ENCODE assay signal across 1 cellular context in genomic region chr16:81483970-81484595, GRCh38.
TF ChIP-seq lines count a peak whose summit lies in the region.

No MANE protein-coding gene starts in this region.

TF ChIP-seq in HCT116, 20 proteins besides CTCF, POLR2A, EP300 and RAD21 (continued from another document):
- TF ChIP-seq MAX (IDR thresholded peaks at IDR 0.05) (no peak), FOSL1 (IDR thresholded peaks at IDR 0.05; ENCODE audit: low read depth) (no peak), EGR1 (IDR thresholded peaks at IDR 0.05; ENCODE audit: low read depth) (no peak), ZNF274 (IDR thresholded peaks at IDR 0.05; ENCODE audit: low read depth, low read length) (no peak), REST (IDR thresholded peaks at IDR 0.05; ENCODE audit: low read depth) (no peak), POLR2AphosphoS5 (IDR thresholded peaks at IDR 0.05; ENCODE audit: low read depth, low read length) (no peak), JUND (IDR thresholded peaks at IDR 0.05) (no peak), SP1 (IDR thresholded peaks at IDR 0.05; ENCODE audit: low read depth) (no peak)
- TF ChIP-seq, protein P1, sequence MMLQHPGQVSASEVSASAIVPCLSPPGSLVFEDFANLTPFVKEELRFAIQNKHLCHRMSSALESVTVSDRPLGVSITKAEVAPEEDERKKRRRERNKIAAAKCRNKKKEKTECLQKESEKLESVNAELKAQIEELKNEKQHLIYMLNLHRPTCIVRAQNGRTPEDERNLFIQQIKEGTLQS (IDR thresholded peaks at IDR 0.05) = no peak
- TF ChIP-seq, protein P2, sequence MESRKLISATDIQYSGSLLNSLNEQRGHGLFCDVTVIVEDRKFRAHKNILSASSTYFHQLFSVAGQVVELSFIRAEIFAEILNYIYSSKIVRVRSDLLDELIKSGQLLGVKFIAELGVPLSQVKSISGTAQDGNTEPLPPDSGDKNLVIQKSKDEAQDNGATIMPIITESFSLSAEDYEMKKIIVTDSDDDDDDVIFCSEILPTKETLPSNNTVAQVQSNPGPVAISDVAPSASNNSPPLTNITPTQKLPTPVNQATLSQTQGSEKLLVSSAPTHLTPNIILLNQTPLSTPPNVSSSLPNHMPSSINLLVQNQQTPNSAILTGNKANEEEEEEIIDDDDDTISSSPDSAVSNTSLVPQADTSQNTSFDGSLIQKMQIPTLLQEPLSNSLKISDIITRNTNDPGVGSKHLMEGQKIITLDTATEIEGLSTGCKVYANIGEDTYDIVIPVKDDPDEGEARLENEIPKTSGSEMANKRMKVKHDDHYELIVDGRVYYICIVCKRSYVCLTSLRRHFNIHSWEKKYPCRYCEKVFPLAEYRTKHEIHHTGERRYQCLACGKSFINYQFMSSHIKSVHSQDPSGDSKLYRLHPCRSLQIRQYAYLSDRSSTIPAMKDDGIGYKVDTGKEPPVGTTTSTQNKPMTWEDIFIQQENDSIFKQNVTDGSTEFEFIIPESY (IDR thresholded peaks at IDR 0.05; ENCODE audit: extremely low read depth, insufficient replicate concordance, low read length) = no peak
